ENCODE assay signal across 2 cellular contexts in the genomic region with DNA sequence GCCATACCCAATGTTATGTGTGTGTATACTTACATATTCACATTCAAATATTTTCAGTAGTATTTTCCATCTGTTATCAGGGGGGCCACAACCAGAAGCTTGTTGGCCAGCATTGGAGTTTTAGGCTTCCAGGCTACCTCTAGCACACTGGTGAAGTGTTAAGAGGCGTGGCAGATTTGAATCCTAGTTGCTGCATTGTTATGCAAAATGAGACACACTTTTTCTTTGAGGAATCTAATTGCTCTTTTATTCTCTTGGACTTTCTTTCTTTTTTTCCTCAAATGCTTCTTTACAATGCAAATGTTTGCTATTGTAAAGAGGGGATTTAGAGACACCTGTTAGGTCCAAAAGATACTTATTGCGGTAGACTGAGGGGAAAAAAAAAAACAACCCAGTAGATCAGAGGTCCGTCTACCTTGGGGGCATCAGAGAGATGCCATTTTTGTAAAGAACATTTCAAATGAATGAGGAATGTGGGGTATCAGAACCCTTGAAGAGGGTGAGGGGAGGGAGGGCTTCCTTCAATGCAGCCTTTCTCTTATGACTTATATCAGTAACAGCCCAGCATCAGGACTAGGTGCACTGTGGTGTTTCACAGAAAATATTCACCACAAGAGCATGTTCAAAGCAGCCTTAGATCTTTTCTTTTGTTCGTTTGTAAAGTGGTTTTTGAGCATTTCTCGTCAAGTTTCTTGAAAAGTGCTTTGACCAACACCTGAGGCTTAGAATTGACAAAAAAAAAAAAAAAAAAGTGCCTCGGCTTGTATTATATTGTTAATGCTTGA.
TF ChIP-seq lines count a peak whose summit lies in the region.

No MANE protein-coding gene starts in this region.

TF ChIP-seq in IMR-90, 13 proteins besides CTCF, POLR2A, EP300 and RAD21:
- no peak for TF ChIP-seq MAZ (IDR thresholded peaks at IDR 0.05; ENCODE audit: borderline replicate concordance, low read depth, low read length)
- no peak for TF ChIP-seq MXI1 (IDR thresholded peaks at IDR 0.05; ENCODE audit: borderline replicate concordance, low read depth, low read length)
- TF ChIP-seq NFE2L2 (IDR thresholded peaks at IDR 0.05; ENCODE audit: low read depth, low read length) = no peak
- TF ChIP-seq BHLHE40 (IDR thresholded peaks at IDR 0.05; ENCODE audit: low read depth, low read length) = no peak
- no peak for TF ChIP-seq RFX5 (IDR thresholded peaks at IDR 0.05; ENCODE audit: low read depth, low read length)

TF ChIP-seq in K562, 482 proteins besides CTCF, POLR2A, EP300 and RAD21:
- TF ChIP-seq ZNF212 (CRISPR knock-in tag; IDR thresholded peaks at IDR 0.05) (no peak), RBM17 (IDR thresholded peaks at IDR 0.05; ENCODE audit: borderline replicate concordance, low read depth, low read length) (no peak), TBL1XR1 (IDR thresholded peaks at IDR 0.05; ENCODE audit: low read length in 2 of 2) (no peak), NCOA2 (IDR thresholded peaks at IDR 0.05; ENCODE audit: partially characterized antibody in 2 of 2) (no peak), FOXJ2 (tag; IDR thresholded peaks at IDR 0.05) (no peak), RNF2 (IDR thresholded peaks at IDR 0.05) (no peak), SNRNP70 (optimal IDR thresholded peaks at IDR 0.05; ENCODE audit: low read depth, low read length) (no peak), ZFP36 (IDR thresholded peaks at IDR 0.05; ENCODE audit: low read depth, low read length, partially characterized antibody) (no peak), ZBTB7A (IDR thresholded peaks at IDR 0.05; ENCODE audit: borderline replicate concordance, control insufficient read depth, low read depth, low read length) (no peak)
- TF ChIP-seq, protein P1, sequence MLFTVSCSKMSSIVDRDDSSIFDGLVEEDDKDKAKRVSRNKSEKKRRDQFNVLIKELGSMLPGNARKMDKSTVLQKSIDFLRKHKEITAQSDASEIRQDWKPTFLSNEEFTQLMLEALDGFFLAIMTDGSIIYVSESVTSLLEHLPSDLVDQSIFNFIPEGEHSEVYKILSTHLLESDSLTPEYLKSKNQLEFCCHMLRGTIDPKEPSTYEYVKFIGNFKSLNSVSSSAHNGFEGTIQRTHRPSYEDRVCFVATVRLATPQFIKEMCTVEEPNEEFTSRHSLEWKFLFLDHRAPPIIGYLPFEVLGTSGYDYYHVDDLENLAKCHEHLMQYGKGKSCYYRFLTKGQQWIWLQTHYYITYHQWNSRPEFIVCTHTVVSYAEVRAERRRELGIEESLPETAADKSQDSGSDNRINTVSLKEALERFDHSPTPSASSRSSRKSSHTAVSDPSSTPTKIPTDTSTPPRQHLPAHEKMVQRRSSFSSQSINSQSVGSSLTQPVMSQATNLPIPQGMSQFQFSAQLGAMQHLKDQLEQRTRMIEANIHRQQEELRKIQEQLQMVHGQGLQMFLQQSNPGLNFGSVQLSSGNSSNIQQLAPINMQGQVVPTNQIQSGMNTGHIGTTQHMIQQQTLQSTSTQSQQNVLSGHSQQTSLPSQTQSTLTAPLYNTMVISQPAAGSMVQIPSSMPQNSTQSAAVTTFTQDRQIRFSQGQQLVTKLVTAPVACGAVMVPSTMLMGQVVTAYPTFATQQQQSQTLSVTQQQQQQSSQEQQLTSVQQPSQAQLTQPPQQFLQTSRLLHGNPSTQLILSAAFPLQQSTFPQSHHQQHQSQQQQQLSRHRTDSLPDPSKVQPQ (CRISPR knock-in tag; IDR thresholded peaks at IDR 0.05; ENCODE audit: borderline replicate concordance) = no peak
- TF ChIP-seq, protein P2, sequence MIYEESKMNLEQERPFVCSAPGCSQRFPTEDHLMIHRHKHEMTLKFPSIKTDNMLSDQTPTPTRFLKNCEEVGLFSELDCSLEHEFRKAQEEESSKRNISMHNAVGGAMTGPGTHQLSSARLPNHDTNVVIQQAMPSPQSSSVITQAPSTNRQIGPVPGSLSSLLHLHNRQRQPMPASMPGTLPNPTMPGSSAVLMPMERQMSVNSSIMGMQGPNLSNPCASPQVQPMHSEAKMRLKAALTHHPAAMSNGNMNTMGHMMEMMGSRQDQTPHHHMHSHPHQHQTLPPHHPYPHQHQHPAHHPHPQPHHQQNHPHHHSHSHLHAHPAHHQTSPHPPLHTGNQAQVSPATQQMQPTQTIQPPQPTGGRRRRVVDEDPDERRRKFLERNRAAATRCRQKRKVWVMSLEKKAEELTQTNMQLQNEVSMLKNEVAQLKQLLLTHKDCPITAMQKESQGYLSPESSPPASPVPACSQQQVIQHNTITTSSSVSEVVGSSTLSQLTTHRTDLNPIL (CRISPR knock-in tag; IDR thresholded peaks at IDR 0.05) = no peak
